Comparison of ENCODE assay signal across 13 cellular contexts in genomic region chr6:106913676-106914280, GRCh38.
DNase-seq lines count a peak whose midpoint lies in the region; ATAC-seq, FAIRE-seq and TF ChIP-seq lines count a peak whose summit lies in the region.
"Had no signal": no experiment of that assay in that cellular context is flagged by ENCODE, and none has a peak within 500 bp of the region (broad histone marks: within the 10 kb centered on the region; RNA-seq: fewer than 3 reads in every experiment).

No MANE protein-coding gene starts in this region.

- no peak overlapping the region for H3K27ac Mint-ChIP-seq in natural killer cell
- H3K27ac Mint-ChIP-seq: activated CD4-positive, alpha-beta memory T cell treated with anti-CD3 and anti-CD28 coated beads, Interleukin-2, amount 10 ng/mL, durations not matched to agents 7 days and 5 days had no signal

- TF ChIP-seq POLR2A in GM12891 (IDR thresholded peaks at IDR 0.05; ENCODE audit: low read depth, low read length): no peak

- peaks cover 6% of the 10 kb centered on the region in 2 donors for H3K4me1 Mint-ChIP-seq in natural killer cell
- H3K4me1 Mint-ChIP-seq: activated CD4-positive, alpha-beta memory T cell treated with anti-CD3 and anti-CD28 coated beads, Interleukin-2, amount 10 ng/mL, durations not matched to agents 7 days and 5 days had no signal

- H3K9me3 Mint-ChIP-seq in natural killer cell: no peaks in the 10 kb centered on the region
- H3K9me3 Mint-ChIP-seq: activated CD4-positive, alpha-beta memory T cell treated with anti-CD3 and anti-CD28 coated beads, Interleukin-2, amount 10 ng/mL, durations not matched to agents 7 days and 5 days had no signal

- H3K27me3 Mint-ChIP-seq in natural killer cell (ENCODE audit: low read depth in 2 of 2): peaks cover 5 to 9% of the 10 kb centered on the region in 2 donors

- peak; percentile 5 for DNase-seq in GM12891 (ENCODE audit: insufficient read length, low spot score)
- peak; percentile 15 for DNase-seq in NCI-H2171 (lab: John Stamatoyannopoulos, UW)
- peak; percentile 45 for DNase-seq in left kidney (ENCODE audit: low read depth, low spot score)
- no peak for DNase-seq in cardiac septum (ENCODE audit: low spot score)
- no peak for DNase-seq in NCI-H748 (lab: John Stamatoyannopoulos, UW; ENCODE audit: unreplicated experiment)
- DNase-seq in natural killer cell: no peak
- DNase-seq: activated CD4-positive, alpha-beta memory T cell treated with anti-CD3 and anti-CD28 coated beads, Interleukin-2, amount 10 ng/mL, durations not matched to agents 7 days and 5 days; aorta; NCI-H524 treated with DMSO at 0.1 percent for 48 hours; stimulated activated CD4-positive, alpha-beta T cell treated with anti-CD3 and anti-CD28 coated beads, Interleukin-4, amount 100 ng/mL, for 4 hours; testis had no signal

- H3K4me3 Mint-ChIP-seq in natural killer cell: no peak overlapping the region
- H3K4me3 Mint-ChIP-seq: activated CD4-positive, alpha-beta memory T cell treated with anti-CD3 and anti-CD28 coated beads, Interleukin-2, amount 10 ng/mL, durations not matched to agents 7 days and 5 days had no signal

- no peak for FAIRE-seq in GM12891 (lab: Jason Lieb, UNC)

- intact Hi-C loops in cardiac septum (cut with DNase I) (no loop called here), natural killer cell (cut with micrococcal nuclease) (no loop called here)

- H3K36me3 Mint-ChIP-seq in natural killer cell: no peaks in the 10 kb centered on the region

- TF ChIP-seq CTCF in natural killer cell (IDR thresholded peaks at IDR 0.05): no peak

- peak; percentile 96 for ATAC-seq in GM21447 (IDR thresholded peaks at IDR 0.05; ENCODE audit: unreplicated experiment)
- no peak for ATAC-seq in GM19324 (IDR thresholded peaks at IDR 0.05; ENCODE audit: low FRiP score, unreplicated experiment)
- no peak for ATAC-seq in natural killer cell

TF ChIP-seq in GM12891, 5 proteins besides CTCF, POLR2A, EP300 and RAD21:
- TF ChIP-seq TAF1 (IDR thresholded peaks at IDR 0.05; ENCODE audit: low read depth, low read length): no peak
- TF ChIP-seq SPI1 (IDR thresholded peaks at IDR 0.05; ENCODE audit: low read depth, low read length): peak; percentile 48
- TF ChIP-seq PAX5 (IDR thresholded peaks at IDR 0.05; ENCODE audit: insufficient read depth, low read length, severe bottlenecking): no peak
- TF ChIP-seq POU2F2 (IDR thresholded peaks at IDR 0.05; ENCODE audit: low read depth, low read length): no peak
- TF ChIP-seq POLR2AphosphoS5 (IDR thresholded peaks at IDR 0.05; ENCODE audit: low read depth, low read length): no peak

Comparison
In these comparisons a context has a peak if more than half of its experiments do, and no peak if none do; other contexts are left out.
1. DNase-seq: peak in GM12891 (single experiment), NCI-H2171 (single experiment) and left kidney (single experiment); none in cardiac septum (single experiment), NCI-H748 (single experiment) and natural killer cell (single experiment).